20 cellular contexts compared by ENCODE assay signal in genomic region chrX:4484266-4484665, GRCh38.
"Had no signal": no experiment of that assay in that cellular context is flagged by ENCODE, and none has a peak within 500 bp of the region (broad histone marks: within the 10 kb centered on the region; RNA-seq: fewer than 3 reads in every experiment).

No MANE protein-coding gene starts in this region.

- H3K27ac Mint-ChIP-seq: naive thymus-derived CD8-positive, alpha-beta T cell; stimulated activated naive B cell treated with anti-CD40 and anti-IgM and Interleukin-4, amounts not matched to agents 10 μg/mL and 1 μg/mL and 100 μg/mL, for 72 hours; stimulated activated naive CD8-positive, alpha-beta T cell treated with anti-CD3 and anti-CD28 coated beads, Interleukin-15, amount 100 ng/mL, for 72 hours had no signal

- H3K4me3 ChIP-seq: colonic mucosa, mucosa of descending colon, right atrium auricular region, sigmoid colon, skin epidermis, testis, tibial nerve had no signal

- H3K27me3 Mint-ChIP-seq: naive thymus-derived CD8-positive, alpha-beta T cell; stimulated activated naive B cell treated with anti-CD40 and anti-IgM and Interleukin-4, amounts not matched to agents 10 μg/mL and 1 μg/mL and 100 μg/mL, for 72 hours; stimulated activated naive CD8-positive, alpha-beta T cell treated with anti-CD3 and anti-CD28 coated beads, Interleukin-15, amount 100 ng/mL, for 72 hours had no signal

- DNase-seq: colonic mucosa; dermis blood vessel endothelial cell; erythroblast; foreskin keratinocyte; mammary epithelial cell; mucosa of descending colon; naive thymus-derived CD8-positive, alpha-beta T cell; posterior cingulate gyrus; sigmoid colon; stimulated activated CD4-positive, alpha-beta T cell treated with anti-CD3 and anti-CD28 coated beads, Interleukin-2, amount 100 ng/mL, for 24 hours; stimulated activated CD4-positive, alpha-beta T cell treated with anti-CD3 and anti-CD28 coated beads, Interleukin-4, amount 100 ng/mL, for 4 hours; stimulated activated naive B cell treated with anti-CD40 and anti-IgM and Interleukin-4, amounts not matched to agents 10 μg/mL and 1 μg/mL and 100 μg/mL, for 72 hours; stimulated activated naive CD8-positive, alpha-beta T cell treated with anti-CD3 and anti-CD28 coated beads, Interleukin-15, amount 100 ng/mL, for 72 hours; testis had no signal

- H3K4me1 ChIP-seq: colonic mucosa, foreskin keratinocyte, right atrium auricular region, sigmoid colon, testis, tibial nerve had no signal

- H3K9me3 ChIP-seq: colonic mucosa, mucosa of descending colon, sigmoid colon, testis, tibial nerve had no signal

- H3K4me1 Mint-ChIP-seq: naive thymus-derived CD8-positive, alpha-beta T cell; stimulated activated naive B cell treated with anti-CD40 and anti-IgM and Interleukin-4, amounts not matched to agents 10 μg/mL and 1 μg/mL and 100 μg/mL, for 72 hours; stimulated activated naive CD8-positive, alpha-beta T cell treated with anti-CD3 and anti-CD28 coated beads, Interleukin-15, amount 100 ng/mL, for 72 hours had no signal

- H3K36me3 Mint-ChIP-seq: naive thymus-derived CD8-positive, alpha-beta T cell; stimulated activated naive B cell treated with anti-CD40 and anti-IgM and Interleukin-4, amounts not matched to agents 10 μg/mL and 1 μg/mL and 100 μg/mL, for 72 hours had no signal

- H3K27me3 ChIP-seq: colonic mucosa, foreskin keratinocyte, right atrium auricular region, sigmoid colon, testis, tibial nerve had no signal

- H3K9me3 Mint-ChIP-seq: stimulated activated naive B cell treated with anti-CD40 and anti-IgM and Interleukin-4, amounts not matched to agents 10 μg/mL and 1 μg/mL and 100 μg/mL, for 72 hours; stimulated activated naive CD8-positive, alpha-beta T cell treated with anti-CD3 and anti-CD28 coated beads, Interleukin-15, amount 100 ng/mL, for 72 hours had no signal

- ATAC-seq: foreskin keratinocyte; left lobe of liver; mucosa of descending colon; naive thymus-derived CD8-positive, alpha-beta T cell; stimulated activated naive B cell treated with anti-CD40 and anti-IgM and Interleukin-4, amounts not matched to agents 10 μg/mL and 1 μg/mL and 100 μg/mL, for 72 hours; stimulated activated naive CD8-positive, alpha-beta T cell treated with anti-CD3 and anti-CD28 coated beads, Interleukin-15, amount 100 ng/mL, for 72 hours had no signal

- H3K27ac ChIP-seq: colonic mucosa, foreskin keratinocyte, right atrium auricular region, sigmoid colon, skin epidermis, testis, tibial nerve had no signal

- H3K36me3 ChIP-seq: colonic mucosa, right atrium auricular region, sigmoid colon, tibial nerve had no signal

- H3K4me3 Mint-ChIP-seq: naive thymus-derived CD8-positive, alpha-beta T cell; neural crest cell; stimulated activated naive B cell treated with anti-CD40 and anti-IgM and Interleukin-4, amounts not matched to agents 10 μg/mL and 1 μg/mL and 100 μg/mL, for 72 hours; stimulated activated naive CD8-positive, alpha-beta T cell treated with anti-CD3 and anti-CD28 coated beads, Interleukin-15, amount 100 ng/mL, for 72 hours had no signal

- FAIRE-seq: endothelial cell of umbilical vein had no signal
